ENCODE assay signal across 1 cellular context in the genomic region with DNA sequence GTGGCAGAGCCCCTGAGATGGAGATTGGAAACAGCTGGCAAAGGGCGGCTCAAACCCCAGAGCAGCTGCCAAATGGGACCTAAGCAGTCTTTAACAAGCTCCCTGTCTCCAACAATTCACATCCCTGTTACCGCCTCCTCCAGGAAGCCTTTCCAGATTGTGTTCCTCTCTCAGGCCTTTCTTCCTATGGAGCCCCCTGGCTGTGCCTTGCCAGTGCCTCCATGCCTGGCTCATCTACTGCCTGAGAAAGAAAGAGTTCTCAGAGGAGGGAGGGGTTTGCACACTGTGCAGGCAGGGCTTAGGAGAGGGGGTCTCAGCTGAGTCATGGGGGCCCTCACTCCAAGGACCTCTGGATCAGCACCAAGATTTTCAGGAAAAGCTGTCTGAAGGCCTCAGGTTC.
TF ChIP-seq lines count a peak whose summit lies in the region.

No MANE protein-coding gene starts in this region.

TF ChIP-seq in HCT116, 20 proteins besides CTCF, POLR2A, EP300 and RAD21 (continued from another document):
- TF ChIP-seq, protein P1, sequence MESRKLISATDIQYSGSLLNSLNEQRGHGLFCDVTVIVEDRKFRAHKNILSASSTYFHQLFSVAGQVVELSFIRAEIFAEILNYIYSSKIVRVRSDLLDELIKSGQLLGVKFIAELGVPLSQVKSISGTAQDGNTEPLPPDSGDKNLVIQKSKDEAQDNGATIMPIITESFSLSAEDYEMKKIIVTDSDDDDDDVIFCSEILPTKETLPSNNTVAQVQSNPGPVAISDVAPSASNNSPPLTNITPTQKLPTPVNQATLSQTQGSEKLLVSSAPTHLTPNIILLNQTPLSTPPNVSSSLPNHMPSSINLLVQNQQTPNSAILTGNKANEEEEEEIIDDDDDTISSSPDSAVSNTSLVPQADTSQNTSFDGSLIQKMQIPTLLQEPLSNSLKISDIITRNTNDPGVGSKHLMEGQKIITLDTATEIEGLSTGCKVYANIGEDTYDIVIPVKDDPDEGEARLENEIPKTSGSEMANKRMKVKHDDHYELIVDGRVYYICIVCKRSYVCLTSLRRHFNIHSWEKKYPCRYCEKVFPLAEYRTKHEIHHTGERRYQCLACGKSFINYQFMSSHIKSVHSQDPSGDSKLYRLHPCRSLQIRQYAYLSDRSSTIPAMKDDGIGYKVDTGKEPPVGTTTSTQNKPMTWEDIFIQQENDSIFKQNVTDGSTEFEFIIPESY (IDR thresholded peaks at IDR 0.05; ENCODE audit: extremely low read depth, insufficient replicate concordance, low read length): no peak
- no peak for TF ChIP-seq SRF (IDR thresholded peaks at IDR 0.05; ENCODE audit: low read depth)
- no peak for TF ChIP-seq YY1 (IDR thresholded peaks at IDR 0.05; ENCODE audit: extremely low read depth, insufficient replicate concordance, low read depth, low read length)
- TF ChIP-seq ZFX (IDR thresholded peaks at IDR 0.05): no peak
- TF ChIP-seq ZNF274 (IDR thresholded peaks at IDR 0.05; ENCODE audit: low read depth, low read length): no peak
- no peak for TF ChIP-seq JUND (IDR thresholded peaks at IDR 0.05)
- TF ChIP-seq TCF7L2 (IDR thresholded peaks at IDR 0.05; ENCODE audit: borderline replicate concordance, extremely low read depth, insufficient read depth, insufficient read length): no peak
- TF ChIP-seq ATF3 (IDR thresholded peaks at IDR 0.05): no peak
TF ChIP-seq in HCT116: peak in this region for 0.
